32 cellular contexts compared by ENCODE assay signal in genomic region chr10:123784636-123785035, GRCh38.
"Had no signal": no experiment of that assay in that cellular context is flagged by ENCODE, and none has a peak within 500 bp of the region (broad histone marks: within the 10 kb centered on the region; RNA-seq: fewer than 3 reads in every experiment).

No MANE protein-coding gene starts in this region.

- H3K27ac Mint-ChIP-seq: natural killer cell; nephron; neural progenitor cell; progenitor cell of endocrine pancreas; stimulated activated memory B cell treated with anti-CD40 and anti-IgM and Interleukin-4, amounts not matched to agents 10 μg/mL and 1 μg/mL and 100 μg/mL, for 72 hours; stimulated activated naive CD8-positive, alpha-beta T cell treated with anti-CD3 and anti-CD28 coated beads, Interleukin-15, amount 100 ng/mL, for 72 hours had no signal

- H3K36me3 ChIP-seq: neural progenitor cell, ovary, right lobe of liver, spleen, suprapubic skin, transverse colon, upper lobe of left lung, vagina had no signal

- H3K4me3 Mint-ChIP-seq: natural killer cell; nephron; neural progenitor cell; stimulated activated memory B cell treated with anti-CD40 and anti-IgM and Interleukin-4, amounts not matched to agents 10 μg/mL and 1 μg/mL and 100 μg/mL, for 72 hours; stimulated activated naive CD8-positive, alpha-beta T cell treated with anti-CD3 and anti-CD28 coated beads, Interleukin-15, amount 100 ng/mL, for 72 hours had no signal

- H3K9ac ChIP-seq: neural progenitor cell, parathyroid adenoma had no signal

- H3K9me3 ChIP-seq: ovary, psoas muscle, right lobe of liver, sigmoid colon, suprapubic skin, testis, tibial artery, upper lobe of left lung, vagina had no signal

- H3K9me3 Mint-ChIP-seq: natural killer cell; nephron; neural progenitor cell; stimulated activated memory B cell treated with anti-CD40 and anti-IgM and Interleukin-4, amounts not matched to agents 10 μg/mL and 1 μg/mL and 100 μg/mL, for 72 hours; stimulated activated naive CD8-positive, alpha-beta T cell treated with anti-CD3 and anti-CD28 coated beads, Interleukin-15, amount 100 ng/mL, for 72 hours had no signal

- H3K27ac ChIP-seq: neural progenitor cell, ovary, parathyroid adenoma, psoas muscle, right lobe of liver, skin epidermis, spleen, suprapubic skin, testis, tibial artery, transverse colon, upper lobe of left lung, vagina had no signal

- H2AFZ ChIP-seq: neural progenitor cell, parathyroid adenoma had no signal

- H3K79me2 ChIP-seq: parathyroid adenoma had no signal

- H3K4me3 ChIP-seq: neural progenitor cell, ovary, psoas muscle, right lobe of liver, sigmoid colon, skin epidermis, smooth muscle cell, spleen, suprapubic skin, testis, tibial artery, transverse colon, upper lobe of left lung, vagina had no signal

- FAIRE-seq: urothelium cell line had no signal

- H3K4me1 ChIP-seq: parathyroid adenoma, psoas muscle, right lobe of liver, spleen, suprapubic skin, testis, transverse colon, upper lobe of left lung, vagina had no signal

- ATAC-seq: natural killer cell; psoas muscle; right cardiac atrium; right lobe of liver; stimulated activated memory B cell treated with anti-CD40 and anti-IgM and Interleukin-4, amounts not matched to agents 10 μg/mL and 1 μg/mL and 100 μg/mL, for 72 hours; stimulated activated naive CD8-positive, alpha-beta T cell treated with anti-CD3 and anti-CD28 coated beads, Interleukin-15, amount 100 ng/mL, for 72 hours; stimulated activated naive CD8-positive, alpha-beta T cell treated with anti-CD3 and anti-CD28 coated beads, Interleukin-15, Interleukin-2, amounts not matched to agents 100 U/mL and 50 U/mL, for 24 hours had no signal

- H3K4me2 ChIP-seq: neural progenitor cell, smooth muscle cell had no signal

- H3K27me3 ChIP-seq: neural progenitor cell, ovary, right lobe of liver, sigmoid colon, testis, tibial artery, transverse colon, upper lobe of left lung, vagina had no signal

- H3K4me1 Mint-ChIP-seq: natural killer cell; nephron; stimulated activated memory B cell treated with anti-CD40 and anti-IgM and Interleukin-4, amounts not matched to agents 10 μg/mL and 1 μg/mL and 100 μg/mL, for 72 hours; stimulated activated naive CD8-positive, alpha-beta T cell treated with anti-CD3 and anti-CD28 coated beads, Interleukin-15, amount 100 ng/mL, for 72 hours had no signal

- DNase-seq: natural killer cell; occipital lobe; ovary; posterior cingulate gyrus; psoas muscle; right cardiac atrium; right lobe of liver; sigmoid colon; spleen; stimulated activated CD4-positive, alpha-beta T cell treated with anti-CD3 and anti-CD28 coated beads, Interleukin-12 subunit alpha, Interleukin-12 subunit beta, amount 100 ng/mL, for 4 hours; stimulated activated CD4-positive, alpha-beta T cell treated with anti-CD3 and anti-CD28 coated beads, Interleukin-1b, Interleukin-23, amount 100 ng/mL, for 48 hours; stimulated activated CD4-positive, alpha-beta T cell treated with anti-CD3 and anti-CD28 coated beads, Interleukin-4, amount 100 ng/mL, for 1 hour; stimulated activated CD4-positive, alpha-beta T cell treated with anti-CD3 and anti-CD28 coated beads, Interleukin-4, amount 100 ng/mL, for 4 hours; stimulated activated CD8-positive, alpha-beta memory T cell treated with anti-CD3 and anti-CD28 coated beads, Interleukin-4, amount 100 ng/mL, for 48 hours; stimulated activated naive CD4-positive, alpha-beta T cell; stimulated activated naive CD8-positive, alpha-beta T cell treated with anti-CD3 and anti-CD28 coated beads, Interleukin-15, amount 100 ng/mL, for 72 hours; stimulated activated naive CD8-positive, alpha-beta T cell treated with anti-CD3 and anti-CD28 coated beads, Interleukin-15, Interleukin-2, amounts not matched to agents 100 U/mL and 50 U/mL, for 24 hours; substantia nigra; testis; tibial artery; transverse colon; upper lobe of left lung had no signal

- H3K36me3 Mint-ChIP-seq: natural killer cell; neural progenitor cell; stimulated activated memory B cell treated with anti-CD40 and anti-IgM and Interleukin-4, amounts not matched to agents 10 μg/mL and 1 μg/mL and 100 μg/mL, for 72 hours had no signal
